1 cellular context compared by ENCODE assay signal in the genomic region with DNA sequence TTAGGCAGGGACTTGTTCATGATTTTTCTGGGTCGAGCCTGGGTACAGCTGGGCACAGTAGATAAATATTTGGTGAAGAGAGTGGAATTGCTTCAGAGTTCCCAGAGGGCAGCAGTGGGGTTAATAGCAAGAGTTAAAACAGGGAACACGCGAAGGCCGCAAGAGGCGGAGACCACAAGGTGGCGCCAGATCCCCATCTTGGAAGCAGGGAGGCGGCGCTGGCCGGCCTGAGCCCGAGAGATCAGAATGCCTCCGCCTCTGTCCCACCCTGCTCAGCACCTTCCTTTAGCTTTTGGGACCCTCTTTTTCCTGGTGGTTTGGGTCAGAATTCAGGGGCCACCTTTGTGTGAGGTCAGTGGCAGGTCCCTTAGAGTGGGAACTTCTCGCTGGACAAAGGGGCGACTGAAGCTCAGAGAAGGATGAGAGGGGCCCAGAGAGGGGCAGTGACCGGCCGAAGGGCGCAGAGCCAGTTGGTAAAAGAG.
TF ChIP-seq lines count a peak whose summit lies in the region.

No MANE protein-coding gene starts in this region.

TF ChIP-seq in HEK293, 187 proteins besides CTCF, POLR2A, EP300 and RAD21 (continued from another document):
- TF ChIP-seq ZNF654 (tag by site-specific recombination; IDR thresholded peaks at IDR 0.05; ENCODE audit: low read depth): peak; percentile 86
- TF ChIP-seq, protein P1, sequence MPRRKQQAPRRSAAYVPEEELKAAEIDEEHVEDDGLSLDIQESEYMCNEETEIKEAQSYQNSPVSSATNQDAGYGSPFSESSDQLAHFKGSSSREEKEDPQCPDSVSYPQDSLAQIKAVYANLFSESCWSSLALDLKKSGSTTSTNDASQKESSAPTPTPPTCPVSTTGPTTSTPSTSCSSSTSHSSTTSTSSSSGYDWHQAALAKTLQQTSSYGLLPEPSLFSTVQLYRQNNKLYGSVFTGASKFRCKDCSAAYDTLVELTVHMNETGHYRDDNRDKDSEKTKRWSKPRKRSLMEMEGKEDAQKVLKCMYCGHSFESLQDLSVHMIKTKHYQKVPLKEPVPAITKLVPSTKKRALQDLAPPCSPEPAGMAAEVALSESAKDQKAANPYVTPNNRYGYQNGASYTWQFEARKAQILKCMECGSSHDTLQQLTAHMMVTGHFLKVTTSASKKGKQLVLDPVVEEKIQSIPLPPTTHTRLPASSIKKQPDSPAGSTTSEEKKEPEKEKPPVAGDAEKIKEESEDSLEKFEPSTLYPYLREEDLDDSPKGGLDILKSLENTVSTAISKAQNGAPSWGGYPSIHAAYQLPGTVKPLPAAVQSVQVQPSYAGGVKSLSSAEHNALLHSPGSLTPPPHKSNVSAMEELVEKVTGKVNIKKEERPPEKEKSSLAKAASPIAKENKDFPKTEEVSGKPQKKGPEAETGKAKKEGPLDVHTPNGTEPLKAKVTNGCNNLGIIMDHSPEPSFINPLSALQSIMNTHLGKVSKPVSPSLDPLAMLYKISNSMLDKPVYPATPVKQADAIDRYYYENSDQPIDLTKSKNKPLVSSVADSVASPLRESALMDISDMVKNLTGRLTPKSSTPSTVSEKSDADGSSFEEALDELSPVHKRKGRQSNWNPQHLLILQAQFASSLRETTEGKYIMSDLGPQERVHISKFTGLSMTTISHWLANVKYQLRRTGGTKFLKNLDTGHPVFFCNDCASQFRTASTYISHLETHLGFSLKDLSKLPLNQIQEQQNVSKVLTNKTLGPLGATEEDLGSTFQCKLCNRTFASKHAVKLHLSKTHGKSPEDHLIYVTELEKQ (tag by site-specific recombination; IDR thresholded peaks at IDR 0.05; ENCODE audit: borderline replicate concordance): no peak
- no peak for TF ChIP-seq SCRT1 (tag by site-specific recombination; IDR thresholded peaks at IDR 0.05; ENCODE audit: borderline replicate concordance)
- TF ChIP-seq KLF10 (tag by site-specific recombination; IDR thresholded peaks at IDR 0.05): no peak
- no peak for TF ChIP-seq OSR2 (tag by site-specific recombination; IDR thresholded peaks at IDR 0.05)
- no peak for TF ChIP-seq ZNF785 (tag by site-specific recombination; IDR thresholded peaks at IDR 0.05)
- no peak for TF ChIP-seq ZNF10 (tag by site-specific recombination; IDR thresholded peaks at IDR 0.05)
- TF ChIP-seq, protein P2, sequence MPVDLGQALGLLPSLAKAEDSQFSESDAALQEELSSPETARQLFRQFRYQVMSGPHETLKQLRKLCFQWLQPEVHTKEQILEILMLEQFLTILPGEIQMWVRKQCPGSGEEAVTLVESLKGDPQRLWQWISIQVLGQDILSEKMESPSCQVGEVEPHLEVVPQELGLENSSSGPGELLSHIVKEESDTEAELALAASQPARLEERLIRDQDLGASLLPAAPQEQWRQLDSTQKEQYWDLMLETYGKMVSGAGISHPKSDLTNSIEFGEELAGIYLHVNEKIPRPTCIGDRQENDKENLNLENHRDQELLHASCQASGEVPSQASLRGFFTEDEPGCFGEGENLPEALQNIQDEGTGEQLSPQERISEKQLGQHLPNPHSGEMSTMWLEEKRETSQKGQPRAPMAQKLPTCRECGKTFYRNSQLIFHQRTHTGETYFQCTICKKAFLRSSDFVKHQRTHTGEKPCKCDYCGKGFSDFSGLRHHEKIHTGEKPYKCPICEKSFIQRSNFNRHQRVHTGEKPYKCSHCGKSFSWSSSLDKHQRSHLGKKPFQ (tag by site-specific recombination; IDR thresholded peaks at IDR 0.05): no peak
- 0 out of 2 replicates have a peak, but pooled peaks have one; percentile 21 for TF ChIP-seq BCL11B (tag by site-specific recombination; IDR thresholded peaks at IDR 0.05; ENCODE audit: low read depth)
- TF ChIP-seq ZNF2 (tag by site-specific recombination; IDR thresholded peaks at IDR 0.05): no peak
- 0 out of 2 replicates have a peak, but pooled peaks have one; percentile 38 for TF ChIP-seq ZNF394 (tag by site-specific recombination; IDR thresholded peaks at IDR 0.05; ENCODE audit: borderline replicate concordance)
